9 cellular contexts compared by ENCODE assay signal in genomic region chr5:178940569-178941360, GRCh38. TPM values are rescaled to one million over a fixed set of nuclear protein-coding genes. Genes with fewer than 3 reads are reported as not detected.
DNase-seq lines count a peak whose midpoint lies in the region; ATAC-seq, FAIRE-seq and TF ChIP-seq lines count a peak whose summit lies in the region.
"Had no signal": no experiment of that assay in that cellular context is flagged by ENCODE, and none has a peak within 500 bp of the region (broad histone marks: within the 10 kb centered on the region; RNA-seq: fewer than 3 reads in every experiment).

TSS of gene ZNF454 (plus strand) at chr5:178941198. CDS start at chr5:178942792, 1,594 bp downstream.

- no peaks in the 10 kb centered on the region for H3K27me3 Mint-ChIP-seq in astrocyte (ENCODE audit: low read depth, unreplicated experiment)

- DNase-seq in Daoy (ENCODE audit: low read depth) = peak; percentile 95
- DNase-seq in astrocyte (ENCODE audit: low read depth) = peak; percentile 92
- DNase-seq in right atrium auricular region (ENCODE audit: low spot score) = peak; percentile 94
- peak; percentile 86 to 91 for DNase-seq in psoas muscle
- no peak for DNase-seq in germinal center (ENCODE audit: low spot score)
- no peak for DNase-seq in GOT3 (lab: John Stamatoyannopoulos, UW)
- DNase-seq in cortex of kidney (lab: John Stamatoyannopoulos, UW) = no peak

- H3K4me3 ChIP-seq in astrocyte (ENCODE audit: insufficient read depth, low read depth, low read length) (peak within 1 kb of the TSS; percentile 70), right atrium auricular region (peak within 1 kb of the TSS; percentile 53 to 70), psoas muscle (peak within 1 kb of the TSS; percentile 71)

- no peak within 1 kb of the TSS for H3K4me3 Mint-ChIP-seq in astrocyte (ENCODE audit: unreplicated experiment)

- H4K20me1 ChIP-seq in astrocyte (ENCODE audit: insufficient read depth, low read length) = no peaks in the 10 kb centered on the region

- intact Hi-C loops in psoas muscle (cut with DNase I) = no loop called here

- peaks cover 59% of the 10 kb centered on the region for H3K9me3 Mint-ChIP-seq in astrocyte (ENCODE audit: unreplicated experiment)

- TF ChIP-seq CTCF in astrocyte (IDR thresholded peaks at IDR 0.05; ENCODE audit: insufficient read depth, low read depth, low read length) (no peak), right atrium auricular region (IDR thresholded peaks at IDR 0.05) (no peak), psoas muscle (IDR thresholded peaks at IDR 0.05) (no peak)

- no peaks in the 10 kb centered on the region for H3K36me3 ChIP-seq in astrocyte (ENCODE audit: insufficient read depth, low read length)
- H3K36me3 ChIP-seq in right atrium auricular region = no peaks in the 10 kb centered on the region
- no peaks in the 10 kb centered on the region for H3K36me3 ChIP-seq in psoas muscle (ENCODE audit: insufficient read depth in 1 of 2, low read depth in 1 of 2)

- H3K9ac ChIP-seq in astrocyte (ENCODE audit: low read length) = peak within 1 kb of the TSS; percentile 76

- no peak for FAIRE-seq in astrocyte (lab: Jason Lieb, UNC)
- FAIRE-seq: GM18507 had no signal

- WGBS in psoas muscle, 3 donors = 1% methylated on average over 67 to 69 of the region's 69 CpGs

- H3K4me1 ChIP-seq in astrocyte (ENCODE audit: insufficient read depth, low read length) (no peaks in the 10 kb centered on the region), right atrium auricular region (peaks cover 0 to 7% of the 10 kb centered on the region in 2 donors), psoas muscle (no peaks in the 10 kb centered on the region)

- no peak within 1 kb of the TSS for H3K27ac Mint-ChIP-seq in astrocyte (ENCODE audit: unreplicated experiment)

- H3K27ac ChIP-seq in astrocyte (ENCODE audit: low read depth, low read length) (peak within 1 kb of the TSS; percentile 31), right atrium auricular region (peak within 1 kb of the TSS; percentile 78 to 79), psoas muscle (peak within 1 kb of the TSS; percentile 43)

- peaks cover 2% of the 10 kb centered on the region for H3K36me3 Mint-ChIP-seq in astrocyte (ENCODE audit: low read depth, unreplicated experiment)

- H3K27me3 ChIP-seq in astrocyte (ENCODE audit: insufficient read depth, low read length) (no peaks in the 10 kb centered on the region), right atrium auricular region (no peaks in the 10 kb centered on the region), psoas muscle (ENCODE audit: insufficient read depth in 3 of 3, low read length in 2 of 3) (peaks cover 0 to 7% (median 3%) of the 10 kb centered on the region in 3 donors)

- H3K9me3 ChIP-seq in astrocyte (ENCODE audit: insufficient read depth, low read depth, low read length) = peaks cover 62% of the 10 kb centered on the region
- H3K9me3 ChIP-seq in right atrium auricular region = peaks cover 21 to 48% of the 10 kb centered on the region in 2 donors
- peaks cover 49% of the 10 kb centered on the region for H3K9me3 ChIP-seq in psoas muscle

- ATAC-seq in psoas muscle = peak; percentile 83 to 95 (median 89)
- no peak for ATAC-seq in GM18498 (IDR thresholded peaks at IDR 0.05; ENCODE audit: unreplicated experiment)

- peak within 1 kb of the TSS; percentile 94 for H3K4me2 ChIP-seq in astrocyte (ENCODE audit: low read length)

- no peaks in the 10 kb centered on the region for H3K79me2 ChIP-seq in astrocyte (ENCODE audit: insufficient read depth, low read length)

- no peaks in the 10 kb centered on the region for H3K4me1 Mint-ChIP-seq in astrocyte (ENCODE audit: low read depth, unreplicated experiment)

- peak within 1 kb of the TSS; percentile 99 for H2AFZ ChIP-seq in astrocyte (ENCODE audit: low read depth, low read length)

RNA-seq across cellular contexts. Expression of gene ZNF454, which starts in this region (rescaled TPM):
- 1.0 and 2.6 TPM in 2 replicates for total RNA-seq in Daoy (2014; rRNA removed; shearing (Covaris generic))
- not detected in 2 replicates for total RNA-seq in astrocyte
- total RNA-seq in right atrium auricular region = 1 to 10 TPM; 2.5 to 2.6 TPM
- total RNA-seq in psoas muscle = under 1 TPM; 0.16 to 0.54 (median 0.36) TPM
- under 1 TPM; 0.17 to 0.47 (median 0.35) TPM for polyA plus RNA-seq in psoas muscle

Comparison
In these comparisons a context has a peak if more than half of its experiments do, and no peak if none do; other contexts are left out.
1. Peak in DNase-seq, H3K4me3 ChIP-seq, H3K27ac ChIP-seq, H3K9ac ChIP-seq and H3K4me2 ChIP-seq in astrocyte; RNA of the gene not detected or under 1 TPM.
2. Peak in DNase-seq, ATAC-seq, H3K4me3 ChIP-seq and H3K27ac ChIP-seq in psoas muscle; RNA of the gene not detected or under 1 TPM.
3. DNase-seq: peak in Daoy (single experiment) and right atrium auricular region (single experiment); none in germinal center (single experiment), GOT3 (single experiment) and cortex of kidney (single experiment).
4. Peak in every context shown above with its lines, with median percentiles within 50 percentile points of each other: H3K27ac ChIP-seq and H3K4me3 ChIP-seq.